1 cellular context compared by ENCODE assay signal in the genomic region with DNA sequence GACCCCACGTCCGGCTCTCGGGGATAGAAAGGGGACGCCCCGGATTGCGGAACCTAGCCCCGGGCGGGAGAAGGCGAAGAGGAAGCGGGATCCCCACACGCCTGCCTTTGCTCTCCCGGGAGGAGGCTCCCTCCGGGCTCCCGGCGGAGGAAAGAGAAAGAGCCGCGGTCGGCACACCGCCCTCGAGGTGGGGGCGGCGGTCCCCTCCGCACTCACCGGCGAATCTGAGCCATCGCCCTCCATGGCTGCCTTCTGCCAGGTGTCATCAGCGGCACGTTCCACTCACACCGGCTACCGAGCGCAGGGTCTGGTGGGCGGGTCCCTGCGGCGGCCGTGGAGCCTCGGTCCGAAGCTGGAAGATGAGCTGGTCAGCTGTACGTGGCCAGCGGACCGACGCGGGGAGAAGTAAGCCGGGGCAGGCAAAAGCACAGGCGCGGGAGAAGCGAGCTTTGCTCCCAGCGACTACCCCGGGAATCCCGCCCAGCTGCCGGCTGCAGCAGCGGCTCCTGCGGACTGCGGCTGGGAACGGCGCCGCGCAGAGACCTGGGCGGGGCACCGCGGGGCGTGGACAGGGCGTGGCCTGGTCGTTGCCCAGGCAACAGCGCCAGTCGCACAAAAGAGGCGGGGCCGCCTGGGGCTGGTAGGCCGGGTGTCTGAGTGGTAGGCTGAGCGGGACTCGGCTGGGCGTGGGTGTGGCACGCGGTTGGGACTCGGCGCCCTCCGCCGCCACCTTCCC.
TF ChIP-seq lines count a peak whose summit lies in the region.

A gene with protein sequence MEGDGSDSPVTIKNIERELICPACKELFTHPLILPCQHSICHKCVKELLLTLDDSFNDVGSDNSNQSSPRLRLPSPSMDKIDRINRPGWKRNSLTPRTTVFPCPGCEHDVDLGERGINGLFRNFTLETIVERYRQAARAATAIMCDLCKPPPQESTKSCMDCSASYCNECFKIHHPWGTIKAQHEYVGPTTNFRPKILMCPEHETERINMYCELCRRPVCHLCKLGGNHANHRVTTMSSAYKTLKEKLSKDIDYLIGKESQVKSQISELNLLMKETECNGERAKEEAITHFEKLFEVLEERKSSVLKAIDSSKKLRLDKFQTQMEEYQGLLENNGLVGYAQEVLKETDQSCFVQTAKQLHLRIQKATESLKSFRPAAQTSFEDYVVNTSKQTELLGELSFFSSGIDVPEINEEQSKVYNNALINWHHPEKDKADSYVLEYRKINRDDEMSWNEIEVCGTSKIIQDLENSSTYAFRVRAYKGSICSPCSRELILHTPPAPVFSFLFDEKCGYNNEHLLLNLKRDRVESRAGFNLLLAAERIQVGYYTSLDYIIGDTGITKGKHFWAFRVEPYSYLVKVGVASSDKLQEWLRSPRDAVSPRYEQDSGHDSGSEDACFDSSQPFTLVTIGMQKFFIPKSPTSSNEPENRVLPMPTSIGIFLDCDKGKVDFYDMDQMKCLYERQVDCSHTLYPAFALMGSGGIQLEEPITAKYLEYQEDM (minus strand): TSS at position 517 of the 736 bp plus-strand sequence. CDS start 274 bp downstream, at position 243.

TF ChIP-seq in GM12878, 131 proteins besides CTCF, POLR2A, EP300 and RAD21 (continued from another document and continues in another):
- TF ChIP-seq PAX5 (IDR thresholded peaks at IDR 0.05; ENCODE audit: borderline replicate concordance, low read depth, low read length) (0 out of 2 replicates have a peak, but pooled peaks have one; percentile 5), ATF7 (IDR thresholded peaks at IDR 0.05; ENCODE audit: low read depth) (no peak), ZNF687 (IDR thresholded peaks at IDR 0.05) (no peak), SMC3 (IDR thresholded peaks at IDR 0.05; ENCODE audit: borderline replicate concordance, low read length) (no peak), EGR1 (IDR thresholded peaks at IDR 0.05; ENCODE audit: borderline replicate concordance in 1 of 2, low read depth in 2 of 2, low read length in 2 of 2) (peak; percentile 11 to 74), SREBF2 (IDR thresholded peaks at IDR 0.05; ENCODE audit: low read length) (no peak), BRCA1 (IDR thresholded peaks at IDR 0.05; ENCODE audit: low read depth, low read length) (no peak), MYB (IDR thresholded peaks at IDR 0.05; ENCODE audit: borderline replicate concordance, low read depth, low read length) (no peak), NFYA (IDR thresholded peaks at IDR 0.05; ENCODE audit: borderline replicate concordance, low read depth, low read length) (no peak), CBX5 (IDR thresholded peaks at IDR 0.05; ENCODE audit: low read depth) (no peak), CHD4 (IDR thresholded peaks at IDR 0.05) (no peak), PML (IDR thresholded peaks at IDR 0.05; ENCODE audit: low read length) (no peak), MAX (IDR thresholded peaks at IDR 0.05; ENCODE audit: low read depth, low read length) (no peak), STAT3 (IDR thresholded peaks at IDR 0.05; ENCODE audit: low read depth, low read length) (no peak), ZNF207 (IDR thresholded peaks at IDR 0.05; ENCODE audit: borderline replicate concordance) (0 out of 2 replicates have a peak, but pooled peaks have one; percentile 34), ELK1 (IDR thresholded peaks at IDR 0.05; ENCODE audit: low read depth, low read length) (no peak), BCL11A (IDR thresholded peaks at IDR 0.05; ENCODE audit: low read depth, low read length) (no peak), NR2F1 (conservative IDR thresholded peaks at IDR 0.05) (no peak), JUNB (IDR thresholded peaks at IDR 0.05) (no peak), CREM (IDR thresholded peaks at IDR 0.05; ENCODE audit: low read depth) (0 out of 2 replicates have a peak, but pooled peaks have one; percentile 11), ZNF384 (IDR thresholded peaks at IDR 0.05; ENCODE audit: borderline replicate concordance, low read depth, low read length) (no peak), ZNF622 (IDR thresholded peaks at IDR 0.05) (no peak), BMI1 (IDR thresholded peaks at IDR 0.05; ENCODE audit: borderline replicate concordance) (peak; percentile 91), ZNF24 (IDR thresholded peaks at IDR 0.05) (no peak), NBN (IDR thresholded peaks at IDR 0.05) (no peak), POU2F2 (IDR thresholded peaks at IDR 0.05; ENCODE audit: borderline replicate concordance, low read depth, low read length) (no peak), SP1 (IDR thresholded peaks at IDR 0.05; ENCODE audit: low read depth, low read length) (peak; percentile 80), JUND (IDR thresholded peaks at IDR 0.05; ENCODE audit: low read depth, low read length) (no peak), HDAC2 (IDR thresholded peaks at IDR 0.05) (no peak), NFIC (IDR thresholded peaks at IDR 0.05; ENCODE audit: low read depth, low read length) (no peak), RUNX3 (IDR thresholded peaks at IDR 0.05; ENCODE audit: low read length) (no peak), TBL1XR1 (IDR thresholded peaks at IDR 0.05; ENCODE audit: low read depth, low read length) (no peak), RBBP5 (conservative IDR thresholded peaks at IDR 0.05) (no peak), RCOR1 (conservative IDR thresholded peaks at IDR 0.05; ENCODE audit: low read depth, low read length) (no peak), HDAC6 (IDR thresholded peaks at IDR 0.05; ENCODE audit: unreplicated experiment) (no peak), CBX3 (IDR thresholded peaks at IDR 0.05; ENCODE audit: borderline replicate concordance, low read depth) (no peak), YBX1 (IDR thresholded peaks at IDR 0.05) (no peak), YY1 (IDR thresholded peaks at IDR 0.05; ENCODE audit: low read depth, low read length) (peak; percentile 51), PKNOX1 (IDR thresholded peaks at IDR 0.05) (peak; percentile 90), POLR2AphosphoS2 (IDR thresholded peaks at IDR 0.05; ENCODE audit: low read depth, low read length) (no peak)
- TF ChIP-seq, protein P1, sequence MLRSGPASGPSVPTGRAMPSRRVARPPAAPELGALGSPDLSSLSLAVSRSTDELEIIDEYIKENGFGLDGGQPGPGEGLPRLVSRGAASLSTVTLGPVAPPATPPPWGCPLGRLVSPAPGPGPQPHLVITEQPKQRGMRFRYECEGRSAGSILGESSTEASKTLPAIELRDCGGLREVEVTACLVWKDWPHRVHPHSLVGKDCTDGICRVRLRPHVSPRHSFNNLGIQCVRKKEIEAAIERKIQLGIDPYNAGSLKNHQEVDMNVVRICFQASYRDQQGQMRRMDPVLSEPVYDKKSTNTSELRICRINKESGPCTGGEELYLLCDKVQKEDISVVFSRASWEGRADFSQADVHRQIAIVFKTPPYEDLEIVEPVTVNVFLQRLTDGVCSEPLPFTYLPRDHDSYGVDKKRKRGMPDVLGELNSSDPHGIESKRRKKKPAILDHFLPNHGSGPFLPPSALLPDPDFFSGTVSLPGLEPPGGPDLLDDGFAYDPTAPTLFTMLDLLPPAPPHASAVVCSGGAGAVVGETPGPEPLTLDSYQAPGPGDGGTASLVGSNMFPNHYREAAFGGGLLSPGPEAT (IDR thresholded peaks at IDR 0.05; ENCODE audit: low read depth), result no peak
- TF ChIP-seq, protein P2, sequence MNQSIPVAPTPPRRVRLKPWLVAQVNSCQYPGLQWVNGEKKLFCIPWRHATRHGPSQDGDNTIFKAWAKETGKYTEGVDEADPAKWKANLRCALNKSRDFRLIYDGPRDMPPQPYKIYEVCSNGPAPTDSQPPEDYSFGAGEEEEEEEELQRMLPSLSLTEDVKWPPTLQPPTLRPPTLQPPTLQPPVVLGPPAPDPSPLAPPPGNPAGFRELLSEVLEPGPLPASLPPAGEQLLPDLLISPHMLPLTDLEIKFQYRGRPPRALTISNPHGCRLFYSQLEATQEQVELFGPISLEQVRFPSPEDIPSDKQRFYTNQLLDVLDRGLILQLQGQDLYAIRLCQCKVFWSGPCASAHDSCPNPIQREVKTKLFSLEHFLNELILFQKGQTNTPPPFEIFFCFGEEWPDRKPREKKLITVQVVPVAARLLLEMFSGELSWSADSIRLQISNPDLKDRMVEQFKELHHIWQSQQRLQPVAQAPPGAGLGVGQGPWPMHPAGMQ (IDR thresholded peaks at IDR 0.05; ENCODE audit: borderline replicate concordance), result no peak
- TF ChIP-seq, protein P3, sequence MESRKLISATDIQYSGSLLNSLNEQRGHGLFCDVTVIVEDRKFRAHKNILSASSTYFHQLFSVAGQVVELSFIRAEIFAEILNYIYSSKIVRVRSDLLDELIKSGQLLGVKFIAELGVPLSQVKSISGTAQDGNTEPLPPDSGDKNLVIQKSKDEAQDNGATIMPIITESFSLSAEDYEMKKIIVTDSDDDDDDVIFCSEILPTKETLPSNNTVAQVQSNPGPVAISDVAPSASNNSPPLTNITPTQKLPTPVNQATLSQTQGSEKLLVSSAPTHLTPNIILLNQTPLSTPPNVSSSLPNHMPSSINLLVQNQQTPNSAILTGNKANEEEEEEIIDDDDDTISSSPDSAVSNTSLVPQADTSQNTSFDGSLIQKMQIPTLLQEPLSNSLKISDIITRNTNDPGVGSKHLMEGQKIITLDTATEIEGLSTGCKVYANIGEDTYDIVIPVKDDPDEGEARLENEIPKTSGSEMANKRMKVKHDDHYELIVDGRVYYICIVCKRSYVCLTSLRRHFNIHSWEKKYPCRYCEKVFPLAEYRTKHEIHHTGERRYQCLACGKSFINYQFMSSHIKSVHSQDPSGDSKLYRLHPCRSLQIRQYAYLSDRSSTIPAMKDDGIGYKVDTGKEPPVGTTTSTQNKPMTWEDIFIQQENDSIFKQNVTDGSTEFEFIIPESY (IDR thresholded peaks at IDR 0.05), result no peak
- TF ChIP-seq, protein P4, sequence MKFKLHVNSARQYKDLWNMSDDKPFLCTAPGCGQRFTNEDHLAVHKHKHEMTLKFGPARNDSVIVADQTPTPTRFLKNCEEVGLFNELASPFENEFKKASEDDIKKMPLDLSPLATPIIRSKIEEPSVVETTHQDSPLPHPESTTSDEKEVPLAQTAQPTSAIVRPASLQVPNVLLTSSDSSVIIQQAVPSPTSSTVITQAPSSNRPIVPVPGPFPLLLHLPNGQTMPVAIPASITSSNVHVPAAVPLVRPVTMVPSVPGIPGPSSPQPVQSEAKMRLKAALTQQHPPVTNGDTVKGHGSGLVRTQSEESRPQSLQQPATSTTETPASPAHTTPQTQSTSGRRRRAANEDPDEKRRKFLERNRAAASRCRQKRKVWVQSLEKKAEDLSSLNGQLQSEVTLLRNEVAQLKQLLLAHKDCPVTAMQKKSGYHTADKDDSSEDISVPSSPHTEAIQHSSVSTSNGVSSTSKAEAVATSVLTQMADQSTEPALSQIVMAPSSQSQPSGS (IDR thresholded peaks at IDR 0.05; ENCODE audit: low read length), result no peak
- TF ChIP-seq, protein P5, sequence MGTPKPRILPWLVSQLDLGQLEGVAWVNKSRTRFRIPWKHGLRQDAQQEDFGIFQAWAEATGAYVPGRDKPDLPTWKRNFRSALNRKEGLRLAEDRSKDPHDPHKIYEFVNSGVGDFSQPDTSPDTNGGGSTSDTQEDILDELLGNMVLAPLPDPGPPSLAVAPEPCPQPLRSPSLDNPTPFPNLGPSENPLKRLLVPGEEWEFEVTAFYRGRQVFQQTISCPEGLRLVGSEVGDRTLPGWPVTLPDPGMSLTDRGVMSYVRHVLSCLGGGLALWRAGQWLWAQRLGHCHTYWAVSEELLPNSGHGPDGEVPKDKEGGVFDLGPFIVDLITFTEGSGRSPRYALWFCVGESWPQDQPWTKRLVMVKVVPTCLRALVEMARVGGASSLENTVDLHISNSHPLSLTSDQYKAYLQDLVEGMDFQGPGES (IDR thresholded peaks at IDR 0.05), result no peak
